In the genomic region with DNA sequence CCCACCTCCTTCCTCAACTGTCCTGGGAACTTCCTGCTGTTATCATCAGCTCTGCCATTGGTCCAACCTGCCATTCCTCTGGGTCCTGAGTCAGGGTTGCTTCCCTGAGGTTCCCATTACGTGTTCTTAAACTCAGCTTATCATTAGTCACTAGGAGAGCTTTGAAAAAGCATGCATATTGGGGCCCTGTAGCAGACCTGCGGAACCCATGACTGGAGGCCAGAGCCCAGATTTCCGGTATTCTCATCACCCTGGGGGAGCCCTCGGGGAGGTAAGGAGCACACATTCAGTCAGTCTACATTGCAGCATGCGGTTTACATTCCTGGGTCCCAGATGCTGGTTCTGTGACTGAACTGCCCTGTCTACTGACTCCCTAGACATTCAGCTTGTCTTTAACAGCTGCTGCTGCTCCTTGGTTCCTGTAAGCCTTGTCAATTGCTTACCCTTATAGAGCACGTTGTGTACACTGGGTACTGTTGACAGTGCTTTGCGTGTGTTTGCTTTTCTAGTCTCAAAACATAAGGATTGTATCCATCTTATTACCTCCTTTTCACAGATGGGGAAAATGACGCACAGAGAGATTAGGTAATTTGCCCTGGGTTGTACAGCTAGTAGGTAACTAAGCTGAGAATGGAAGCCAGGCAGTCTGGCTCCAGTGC, we compare ENCODE assay signal across 15 cellular contexts. TPM values are rescaled to one million over a fixed set of nuclear protein-coding genes. Genes with fewer than 3 reads are reported as not detected.
A peak's percentile ranks its signal among the peaks of the same experiment; 100 is the strongest.
DNase-seq lines count a peak whose midpoint lies in the region; ATAC-seq and TF ChIP-seq lines count a peak whose summit lies in the region.
"Had no signal": no experiment of that assay in that cellular context is flagged by ENCODE, and none has a peak within 500 bp of the region (broad histone marks: within the 10 kb centered on the region; RNA-seq: fewer than 3 reads in every experiment).

No MANE protein-coding gene starts in this region.

- no peak overlapping the region for H3K4me3 ChIP-seq in trophoblast cell (ENCODE audit: low read depth, low read length)

- CTCF ChIA-PET in activated CD4-positive, alpha-beta T cell treated with anti-CD3 and anti-CD28 coated beads, Interleukin-2, amount 10 ng/mL, durations not matched to agents 7 days and 5 days (lab: Charles Lee) = interaction anchor here (1.6 kb wide), 1 partner anchor 15 kb away, joined by 4 read pairs; no protein-coding TSS in a partner anchor

- H2AFZ ChIP-seq in trophoblast cell (ENCODE audit: insufficient read depth, low read length, poor library complexity) = no peak overlapping the region

- no peaks in the 10 kb centered on the region for H3K79me2 ChIP-seq in trophoblast cell (ENCODE audit: control insufficient read depth, insufficient read depth, low read length, poor library complexity)

- H3K4me2 ChIP-seq in trophoblast cell (ENCODE audit: low read length) = no peak overlapping the region

- no peak overlapping the region for H3K9ac ChIP-seq in trophoblast cell (ENCODE audit: low read length)

- H3K27ac ChIP-seq in trophoblast cell (ENCODE audit: low read depth, low read length) = no peak overlapping the region
- H3K27ac ChIP-seq: neutrophil had no signal

- no peak overlapping the region for H2BK12ac ChIP-seq in trophoblast cell (ENCODE audit: low read length)

- H3K14ac ChIP-seq in trophoblast cell (ENCODE audit: low read length) = no peak overlapping the region

- H3K9me3 ChIP-seq in trophoblast cell (ENCODE audit: insufficient read depth, low read depth, low read length) = peaks cover 1% of the 10 kb centered on the region
- H3K9me3 ChIP-seq: neutrophil had no signal

- no peak overlapping the region for H2BK120ac ChIP-seq in trophoblast cell (ENCODE audit: insufficient read depth, low read length, poor library complexity)

- no peak overlapping the region for H2BK5ac ChIP-seq in trophoblast cell (ENCODE audit: low read depth, low read length, poor library complexity)

- TF ChIP-seq CTCF in endothelial cell (IDR thresholded peaks at IDR 0.05; ENCODE audit: unreplicated experiment) = no peak

- no CpG with 5 or more reads among the region's 8 CpGs for WGBS in trophoblast cell (ENCODE audit: extremely low coverage, insufficient coverage, insufficient read length)

- H3K9me3 Mint-ChIP-seq in endothelial cell (ENCODE audit: unreplicated experiment) = no peaks in the 10 kb centered on the region
- no peaks in the 10 kb centered on the region for H3K9me3 Mint-ChIP-seq in activated CD4-positive, alpha-beta T cell treated with anti-CD3 and anti-CD28 coated beads, Interleukin-2, amount 10 ng/mL, durations not matched to agents 7 days and 5 days
- no peaks in the 10 kb centered on the region for H3K9me3 Mint-ChIP-seq in activated T-cell treated with anti-CD3 and anti-CD28 coated beads, Interleukin-2, amount 50 U/mL, for 4 hours
- H3K9me3 Mint-ChIP-seq: activated naive CD4-positive, alpha-beta T cell treated with anti-CD3 and anti-CD28 coated beads, Interleukin-2, amount 10 ng/mL, durations not matched to agents 7 days and 5 days had no signal

- no peak for ATAC-seq in GM19467 (IDR thresholded peaks at IDR 0.05; ENCODE audit: unreplicated experiment)
- ATAC-seq in activated T-cell treated with anti-CD3 and anti-CD28 coated beads, Interleukin-2, amount 50 U/mL, for 4 hours = no peak
- ATAC-seq: Right ventricle myocardium inferior had no signal

- no peak overlapping the region for H4K91ac ChIP-seq in trophoblast cell (ENCODE audit: low read depth, low read length)

- POLR2A ChIA-PET in activated CD4-positive, alpha-beta T cell treated with anti-CD3 and anti-CD28 coated beads, Interleukin-2, amount 10 ng/mL, durations not matched to agents 7 days and 5 days (lab: Charles Lee) = no interaction called here

- no peak overlapping the region for H4K12ac ChIP-seq in trophoblast cell (ENCODE audit: low read depth, low read length)

- no peaks in the 10 kb centered on the region for H3K27me3 ChIP-seq in trophoblast cell (ENCODE audit: insufficient read depth, low read length)

- no peak overlapping the region for H3K23ac ChIP-seq in trophoblast cell (ENCODE audit: low read length)

- H3K4me3 Mint-ChIP-seq in endothelial cell (ENCODE audit: unreplicated experiment) = no peak overlapping the region
- H3K4me3 Mint-ChIP-seq in activated CD4-positive, alpha-beta T cell treated with anti-CD3 and anti-CD28 coated beads, Interleukin-2, amount 10 ng/mL, durations not matched to agents 7 days and 5 days = no peak overlapping the region
- H3K4me3 Mint-ChIP-seq in activated T-cell treated with anti-CD3 and anti-CD28 coated beads, Interleukin-2, amount 50 U/mL, for 4 hours = no peak overlapping the region
- H3K4me3 Mint-ChIP-seq: activated naive CD4-positive, alpha-beta T cell treated with anti-CD3 and anti-CD28 coated beads, Interleukin-2, amount 10 ng/mL, durations not matched to agents 7 days and 5 days had no signal

- H3K4me1 ChIP-seq in trophoblast cell (ENCODE audit: control insufficient read depth in 1 of 2, insufficient read depth in 2 of 2, low read length in 2 of 2) = peaks cover 2 to 4% of the 10 kb centered on the region in 2 experiments

- no peaks in the 10 kb centered on the region for H3K36me3 Mint-ChIP-seq in endothelial cell (ENCODE audit: low read depth, unreplicated experiment)
- no peaks in the 10 kb centered on the region for H3K36me3 Mint-ChIP-seq in activated CD4-positive, alpha-beta T cell treated with anti-CD3 and anti-CD28 coated beads, Interleukin-2, amount 10 ng/mL, durations not matched to agents 7 days and 5 days (ENCODE audit: low read depth)
- H3K36me3 Mint-ChIP-seq in activated T-cell treated with anti-CD3 and anti-CD28 coated beads, Interleukin-2, amount 50 U/mL, for 4 hours (ENCODE audit: insufficient read depth) = no peaks in the 10 kb centered on the region
- H3K36me3 Mint-ChIP-seq: activated naive CD4-positive, alpha-beta T cell treated with anti-CD3 and anti-CD28 coated beads, Interleukin-2, amount 10 ng/mL, durations not matched to agents 7 days and 5 days had no signal

- no peaks in the 10 kb centered on the region for H3K36me3 ChIP-seq in trophoblast cell (ENCODE audit: control insufficient read depth in 1 of 2, insufficient read depth in 2 of 2, low read length in 2 of 2)
- H3K36me3 ChIP-seq: neutrophil had no signal

- H3K4ac ChIP-seq in trophoblast cell (ENCODE audit: low read depth, low read length) = no peak overlapping the region

- H3K4me1 Mint-ChIP-seq in endothelial cell (ENCODE audit: unreplicated experiment) = peaks cover 15% of the 10 kb centered on the region
- no peaks in the 10 kb centered on the region for H3K4me1 Mint-ChIP-seq in activated CD4-positive, alpha-beta T cell treated with anti-CD3 and anti-CD28 coated beads, Interleukin-2, amount 10 ng/mL, durations not matched to agents 7 days and 5 days
- H3K4me1 Mint-ChIP-seq in activated T-cell treated with anti-CD3 and anti-CD28 coated beads, Interleukin-2, amount 50 U/mL, for 4 hours (ENCODE audit: low read depth) = no peaks in the 10 kb centered on the region
- H3K4me1 Mint-ChIP-seq: activated naive CD4-positive, alpha-beta T cell treated with anti-CD3 and anti-CD28 coated beads, Interleukin-2, amount 10 ng/mL, durations not matched to agents 7 days and 5 days had no signal

- no peaks in the 10 kb centered on the region for H3K79me1 ChIP-seq in trophoblast cell (ENCODE audit: low read length)

- H3K18ac ChIP-seq in trophoblast cell (ENCODE audit: low read length) = no peak overlapping the region

- DNase-seq in NCI-H1092 treated with DMSO at 0.1 percent for 48 hours (lab: John Stamatoyannopoulos, UW) (peak; percentile 10), NCI-H1092 (lab: John Stamatoyannopoulos, UW) (no peak), NCI-H748 (lab: John Stamatoyannopoulos, UW; ENCODE audit: unreplicated experiment) (peak; percentile 82), endothelial cell (ENCODE audit: low spot score) (no peak), trophoblast cell (peak; percentile 94 to 97)
- DNase-seq in activated CD4-positive, alpha-beta T cell treated with anti-CD3 and anti-CD28 coated beads, Interleukin-2, amount 10 ng/mL, durations not matched to agents 7 days and 5 days = no peak
- DNase-seq in activated T-cell treated with anti-CD3 and anti-CD28 coated beads, Interleukin-2, amount 50 U/mL, for 4 hours = no peak
- DNase-seq: 8988T; activated naive CD4-positive, alpha-beta T cell treated with anti-CD3 and anti-CD28 coated beads, Interleukin-2, amount 10 ng/mL, durations not matched to agents 7 days and 5 days; central memory CD4-positive, alpha-beta T cell; erythroblast; NCI-H524 treated with DMSO at 0.1 percent for 48 hours had no signal

- H4K8ac ChIP-seq in trophoblast cell (ENCODE audit: low read depth, low read length) = no peak overlapping the region

- peak overlapping the region; percentile 9 for H3K27ac Mint-ChIP-seq in endothelial cell (ENCODE audit: unreplicated experiment)
- no peak overlapping the region for H3K27ac Mint-ChIP-seq in activated CD4-positive, alpha-beta T cell treated with anti-CD3 and anti-CD28 coated beads, Interleukin-2, amount 10 ng/mL, durations not matched to agents 7 days and 5 days
- H3K27ac Mint-ChIP-seq: activated naive CD4-positive, alpha-beta T cell treated with anti-CD3 and anti-CD28 coated beads, Interleukin-2, amount 10 ng/mL, durations not matched to agents 7 days and 5 days had no signal

- H2AK5ac ChIP-seq in trophoblast cell (ENCODE audit: low read length) = no peak overlapping the region

- H3K27me3 Mint-ChIP-seq in endothelial cell (ENCODE audit: unreplicated experiment) = no peaks in the 10 kb centered on the region
- H3K27me3 Mint-ChIP-seq in activated CD4-positive, alpha-beta T cell treated with anti-CD3 and anti-CD28 coated beads, Interleukin-2, amount 10 ng/mL, durations not matched to agents 7 days and 5 days = peaks cover 10% of the 10 kb centered on the region
- no peaks in the 10 kb centered on the region for H3K27me3 Mint-ChIP-seq in activated T-cell treated with anti-CD3 and anti-CD28 coated beads, Interleukin-2, amount 50 U/mL, for 4 hours (ENCODE audit: low read depth)

RNA-seq across cellular contexts. Expression of gene CDHR3, which starts 12.8 kb away (rescaled TPM):
- total RNA-seq in endothelial cell (ENCODE audit: unreplicated experiment) = 10.6 TPM
- polyA plus RNA-seq in trophoblast cell (2013) = 0.60 and 0.82 TPM in 2 replicates
- total RNA-seq in activated CD4-positive, alpha-beta T cell treated with anti-CD3 and anti-CD28 coated beads, Interleukin-2, amount 10 ng/mL, durations not matched to agents 7 days and 5 days = 1 to 10 TPM; 2.7 to 3.7 TPM
- under 1 TPM; 0.56 to 0.66 (median 0.63) TPM for total RNA-seq in activated T-cell treated with anti-CD3 and anti-CD28 coated beads, Interleukin-2, amount 50 U/mL, for 4 hours

Comparison
In these comparisons a context has a peak if more than half of its experiments do, and no peak if none do; other contexts are left out.
1. DNase-seq: peak in NCI-H1092 treated with DMSO at 0.1 percent for 48 hours (single experiment), NCI-H748 (single experiment) and trophoblast cell (2 of 2); none in NCI-H1092 (single experiment), endothelial cell (single experiment), activated CD4-positive, alpha-beta T cell treated with anti-CD3 and anti-CD28 coated beads, Interleukin-2, amount 10 ng/mL, durations not matched to agents 7 days and 5 days (single experiment) and activated T-cell treated with anti-CD3 and anti-CD28 coated beads, Interleukin-2, amount 50 U/mL, for 4 hours (single experiment).